ENCODE assay signal across 23 cellular contexts in genomic region chr9:107613314-107613713, GRCh38.
"Had no signal": no experiment of that assay in that cellular context is flagged by ENCODE, and none has a peak within 500 bp of the region (broad histone marks: within the 10 kb centered on the region; RNA-seq: fewer than 3 reads in every experiment).

No MANE protein-coding gene starts in this region.

- H3K36me3 Mint-ChIP-seq: activated CD8-positive, alpha-beta memory T cell treated with anti-CD3 and anti-CD28 coated beads, Interleukin-2, amount 10 ng/mL, durations not matched to agents 7 days and 5 days; activated naive CD4-positive, alpha-beta T cell treated with anti-CD3 and anti-CD28 coated beads, Interleukin-2, amount 50 U/mL, for 72 hours; naive B cell had no signal

- H3K27ac ChIP-seq: breast epithelium, left ventricle myocardium inferior, parathyroid adenoma, psoas muscle, tibial nerve had no signal

- H3K9me3 ChIP-seq: breast epithelium, heart right ventricle, left ventricle myocardium inferior, psoas muscle, spleen, tibial nerve had no signal

- H3K4me1 Mint-ChIP-seq: activated CD4-positive, alpha-beta T cell treated with anti-CD3 and anti-CD28 coated beads for 36 hours; activated CD8-positive, alpha-beta memory T cell treated with anti-CD3 and anti-CD28 coated beads, Interleukin-2, amount 10 ng/mL, durations not matched to agents 7 days and 5 days; naive B cell had no signal

- H3K27me3 ChIP-seq: breast epithelium, heart right ventricle, spleen, tibial nerve had no signal

- H3K27ac Mint-ChIP-seq: activated CD4-positive, alpha-beta T cell treated with anti-CD3 and anti-CD28 coated beads for 36 hours; activated CD8-positive, alpha-beta memory T cell treated with anti-CD3 and anti-CD28 coated beads, Interleukin-2, amount 10 ng/mL, durations not matched to agents 7 days and 5 days; activated CD8-positive, alpha-beta T cell treated with anti-CD3 and anti-CD28 coated beads, Interleukin-2, amount 10 ng/mL, durations not matched to agents 7 days and 5 days; activated naive CD4-positive, alpha-beta T cell treated with anti-CD3 and anti-CD28 coated beads, Interleukin-2, amount 50 U/mL, for 72 hours; activated T-helper 2 cell treated with anti-CD3 and anti-CD28 coated beads, Interferon-gamma antibody, Interleukin-2, Interleukin-4, amounts not matched to agents 10 μg/mL and 5 μg/mL and 100 μg/mL, durations not matched to agents 14 hours and 24 hours and 36 hours; endodermal cell had no signal

- H3K27me3 Mint-ChIP-seq: activated CD4-positive, alpha-beta T cell treated with anti-CD3 and anti-CD28 coated beads for 36 hours; activated CD8-positive, alpha-beta memory T cell treated with anti-CD3 and anti-CD28 coated beads, Interleukin-2, amount 10 ng/mL, durations not matched to agents 7 days and 5 days had no signal

- H3K4me1 ChIP-seq: breast epithelium, parathyroid adenoma, psoas muscle had no signal

- DNase-seq: activated CD4-positive, alpha-beta T cell treated with anti-CD3 and anti-CD28 coated beads for 36 hours; activated CD4-positive, CD25-positive, alpha-beta regulatory T cell; activated CD8-positive, alpha-beta memory T cell treated with anti-CD3 and anti-CD28 coated beads, Interleukin-2, amount 10 ng/mL, durations not matched to agents 7 days and 5 days; activated CD8-positive, alpha-beta T cell treated with anti-CD3 and anti-CD28 coated beads, Interleukin-2, amount 10 ng/mL, durations not matched to agents 7 days and 5 days; activated T-cell treated with anti-CD3 and anti-CD28 coated beads, Interleukin-2, amount 50 U/mL, for 48 hours; central memory CD4-positive, alpha-beta T cell; endodermal cell; foreskin fibroblast; heart right ventricle; left ventricle myocardium inferior; naive B cell; occipital lobe; psoas muscle; spleen; stimulated activated CD4-positive, alpha-beta T cell treated with anti-CD3 and anti-CD28 coated beads, Interleukin-2, amount 100 ng/mL, for 48 hours; stimulated activated naive CD4-positive, alpha-beta T cell treated with Interleukin-2 at 50 U/mL for 16 hours had no signal

- H3K36me3 ChIP-seq: breast epithelium, heart right ventricle, left ventricle myocardium inferior, spleen, tibial nerve had no signal

- ATAC-seq: activated CD4-positive, alpha-beta T cell treated with anti-CD3 and anti-CD28 coated beads for 36 hours; activated CD8-positive, alpha-beta memory T cell treated with anti-CD3 and anti-CD28 coated beads, Interleukin-2, amount 10 ng/mL, durations not matched to agents 7 days and 5 days; activated CD8-positive, alpha-beta T cell treated with anti-CD3 and anti-CD28 coated beads, Interleukin-2, amount 10 ng/mL, durations not matched to agents 7 days and 5 days; activated naive CD4-positive, alpha-beta T cell treated with anti-CD3 and anti-CD28 coated beads, Interleukin-2, amount 50 U/mL, for 72 hours; esophagus mucosa; psoas muscle had no signal

- H2AFZ ChIP-seq: parathyroid adenoma had no signal

- H3K4me3 Mint-ChIP-seq: activated CD4-positive, alpha-beta T cell treated with anti-CD3 and anti-CD28 coated beads for 36 hours; activated CD8-positive, alpha-beta memory T cell treated with anti-CD3 and anti-CD28 coated beads, Interleukin-2, amount 10 ng/mL, durations not matched to agents 7 days and 5 days; activated CD8-positive, alpha-beta T cell treated with anti-CD3 and anti-CD28 coated beads, Interleukin-2, amount 10 ng/mL, durations not matched to agents 7 days and 5 days; dendritic cell treated with granulocyte-macrophage colony-stimulating factor and Interleukin-4, amounts not matched to agents 40 ng/mL and 50 ng/mL, for 4 days; endodermal cell; naive B cell had no signal

- H3K4me3 ChIP-seq: breast epithelium, heart right ventricle, left ventricle myocardium inferior, psoas muscle, spleen, tibial nerve had no signal

- H3K79me2 ChIP-seq: parathyroid adenoma had no signal

- H3K9me3 Mint-ChIP-seq: activated naive CD4-positive, alpha-beta T cell treated with anti-CD3 and anti-CD28 coated beads, Interleukin-2, amount 50 U/mL, for 72 hours; activated T-helper 2 cell treated with anti-CD3 and anti-CD28 coated beads, Interferon-gamma antibody, Interleukin-2, Interleukin-4, amounts not matched to agents 10 μg/mL and 5 μg/mL and 100 μg/mL, durations not matched to agents 14 hours and 24 hours and 36 hours; dendritic cell treated with granulocyte-macrophage colony-stimulating factor and Interleukin-4, amounts not matched to agents 40 ng/mL and 50 ng/mL, for 4 days; endodermal cell; naive B cell had no signal
